Comparison of ENCODE assay signal across 24 cellular contexts in genomic region chr19:554817-555216, GRCh38. TPM values are rescaled to one million over a fixed set of nuclear protein-coding genes. Genes with fewer than 3 reads are reported as not detected.
DNase-seq lines count a peak whose midpoint lies in the region; ATAC-seq, FAIRE-seq and TF ChIP-seq lines count a peak whose summit lies in the region.
"Had no signal": no experiment of that assay in that cellular context is flagged by ENCODE, and none has a peak within 500 bp of the region (broad histone marks: within the 10 kb centered on the region; RNA-seq: fewer than 3 reads in every experiment).

No MANE protein-coding gene starts in this region.

- FAIRE-seq in kidney (lab: Jason Lieb, UNC): no peak
- FAIRE-seq: GM12878, H54, HTR-8/SVneo had no signal

- no peak overlapping the region for H3K4me3 ChIP-seq in kidney (ENCODE audit: low read length in 2 of 2)
- H3K4me3 ChIP-seq: GM12878, GM23248 had no signal

- H3K27ac Mint-ChIP-seq in T-helper 17 cell: peak overlapping the region; percentile 9
- no peak overlapping the region for H3K27ac Mint-ChIP-seq in chondrocyte (ENCODE audit: unreplicated experiment)
- H3K27ac Mint-ChIP-seq: CD4-positive, CD25-positive, alpha-beta regulatory T cell; CD8-positive, alpha-beta memory T cell; IgD-negative memory B cell had no signal

- TF ChIP-seq CTCF in chondrocyte (IDR thresholded peaks at IDR 0.05): no peak
- no peak for TF ChIP-seq CTCF in kidney (IDR thresholded peaks at IDR 0.05; ENCODE audit: borderline replicate concordance, extremely low read depth, insufficient read depth)

- ATAC-seq in T-helper 17 cell (no peak), HG03025 (IDR thresholded peaks at IDR 0.05; ENCODE audit: low FRiP score, unreplicated experiment) (no peak), GM21737 (IDR thresholded peaks at IDR 0.05; ENCODE audit: unreplicated experiment) (no peak)
- ATAC-seq: GM12878 had no signal

- H3K4me3 Mint-ChIP-seq in T-helper 17 cell (no peak overlapping the region), chondrocyte (ENCODE audit: unreplicated experiment) (no peak overlapping the region)
- H3K4me3 Mint-ChIP-seq: CD4-positive, CD25-positive, alpha-beta regulatory T cell; CD8-positive, alpha-beta memory T cell had no signal

- H3K4me1 Mint-ChIP-seq in T-helper 17 cell: peaks cover 4% of the 10 kb centered on the region
- H3K4me1 Mint-ChIP-seq in chondrocyte (ENCODE audit: low read depth): peaks cover 10% of the 10 kb centered on the region
- H3K4me1 Mint-ChIP-seq: CD4-positive, CD25-positive, alpha-beta regulatory T cell; IgD-negative memory B cell had no signal

- no peaks in the 10 kb centered on the region for H3K27me3 Mint-ChIP-seq in T-helper 17 cell
- no peaks in the 10 kb centered on the region for H3K27me3 Mint-ChIP-seq in chondrocyte (ENCODE audit: low read depth)
- H3K27me3 Mint-ChIP-seq: CD4-positive, CD25-positive, alpha-beta regulatory T cell; CD8-positive, alpha-beta memory T cell had no signal

- no peaks in the 10 kb centered on the region for H3K9me3 Mint-ChIP-seq in chondrocyte (ENCODE audit: low read depth)
- H3K9me3 Mint-ChIP-seq: CD4-positive, CD25-positive, alpha-beta regulatory T cell; CD8-positive, alpha-beta memory T cell; IgD-negative memory B cell had no signal

- no peak overlapping the region for H3K9ac ChIP-seq in kidney (ENCODE audit: low read length in 2 of 2)
- H3K9ac ChIP-seq: GM23248 had no signal

- H3K36me3 ChIP-seq in kidney (ENCODE audit: control insufficient read depth in 1 of 2, insufficient read depth in 2 of 2, low read length in 2 of 2): no peaks in the 10 kb centered on the region
- H3K36me3 ChIP-seq: BE2C had no signal

- no peaks in the 10 kb centered on the region for H3K9me3 ChIP-seq in T-helper 17 cell (ENCODE audit: control insufficient read depth, low read length, poor library complexity, severe bottlenecking)
- no peaks in the 10 kb centered on the region for H3K9me3 ChIP-seq in kidney (ENCODE audit: control insufficient read depth in 1 of 2, low read length in 2 of 2)
- H3K9me3 ChIP-seq: BE2C had no signal

- intact Hi-C loops in kidney (cut with DNase I): no loop called here

- no peak for DNase-seq in T-helper 17 cell
- peak; percentile 58 for DNase-seq in chondrocyte (ENCODE audit: low spot score)
- peak; percentile 48 for DNase-seq in kidney
- no peak for DNase-seq in cerebellar nuclear complex (lab: John Stamatoyannopoulos, UW)
- DNase-seq: ACHN; BE2C; C1 segment of cervical spinal cord; CD4-positive, CD25-positive, alpha-beta regulatory T cell; COR-L47; DMS 273 treated with DMSO at 0.1 percent for 48 hours; DMS53; DND-41; EL; GM23248; HCEC 1CT; KG1 had no signal

- H3K27ac ChIP-seq in kidney (ENCODE audit: low read depth in 2 of 2, low read length in 2 of 2): no peak overlapping the region
- H3K27ac ChIP-seq: GM23248 had no signal

- H3K4me1 ChIP-seq in kidney (ENCODE audit: control insufficient read depth in 1 of 2, insufficient read depth in 1 of 2, low read depth in 1 of 2, low read length in 2 of 2): peaks cover 0 to 2% of the 10 kb centered on the region in 2 donors
- H3K4me1 ChIP-seq: BE2C had no signal

- no peaks in the 10 kb centered on the region for H3K36me3 Mint-ChIP-seq in T-helper 17 cell (ENCODE audit: low read depth)
- H3K36me3 Mint-ChIP-seq in chondrocyte (ENCODE audit: low read depth): no peaks in the 10 kb centered on the region
- H3K36me3 Mint-ChIP-seq: CD4-positive, CD25-positive, alpha-beta regulatory T cell; IgD-negative memory B cell had no signal

RNA-seq across cellular contexts. Expression of gene GZMM, which starts 11.0 kb away (rescaled TPM):
- 10 to 100 TPM; 43.8 to 45.6 TPM for total RNA-seq in T-helper 17 cell
- not detected in 3 replicates for total RNA-seq in chondrocyte
- total RNA-seq in kidney: 2.8 TPM
- polyA plus RNA-seq in kidney (ENCODE audit: insufficient read depth, low read depth, low replicate concordance): not detected
- total RNA-seq: A172, GM23248 had no signal
- polyA plus RNA-seq: GM23248 had no signal

RNA-seq across cellular contexts. Expression of gene BSG, which starts 17.6 kb away (rescaled TPM):
- total RNA-seq in T-helper 17 cell: 100 to 1,000 TPM; 152 to 165 TPM
- 440 to 503 TPM (median 452 TPM) in 3 replicates for total RNA-seq in chondrocyte
- total RNA-seq in kidney: 554 TPM
- polyA plus RNA-seq in kidney (ENCODE audit: insufficient read depth, low read depth, low replicate concordance): 984 TPM

RNA-seq across cellular contexts. Expression of gene CDC34, which starts 23.3 kb away (rescaled TPM):
- total RNA-seq in T-helper 17 cell: 10 to 100 TPM; 36.2 to 42.0 TPM
- 41.4 to 71.1 TPM (median 66.9 TPM) in 3 replicates for total RNA-seq in chondrocyte
- total RNA-seq in kidney: 33.8 TPM
- polyA plus RNA-seq in kidney (ENCODE audit: insufficient read depth, low read depth, low replicate concordance): 72.3 TPM

RNA-seq across cellular contexts. Expression of gene HCN2, which starts 34.9 kb away (rescaled TPM):
- total RNA-seq in T-helper 17 cell: 1 to 10 TPM; 1.1 to 3.0 TPM
- 6.2 to 6.8 TPM (median 6.7 TPM) in 3 replicates for total RNA-seq in chondrocyte
- 0.31 TPM for total RNA-seq in kidney
- polyA plus RNA-seq in kidney (ENCODE audit: insufficient read depth, low read depth, low replicate concordance): 1.3 TPM
- polyA plus RNA-seq: CD4-positive, CD25-positive, alpha-beta regulatory T cell; CD8-positive, alpha-beta memory T cell; IgD-negative memory B cell had no signal

RNA-seq across cellular contexts. Expression of gene TPGS1, which starts 47.5 kb away (rescaled TPM):
- total RNA-seq in T-helper 17 cell (10 to 100 TPM; 24.3 to 24.8 TPM), chondrocyte (18.3 to 22.6 TPM (median 21.3 TPM) in 3 replicates), kidney (23.1 TPM)
- 17.9 TPM for polyA plus RNA-seq in kidney (ENCODE audit: insufficient read depth, low read depth, low replicate concordance)

Comparison
In these comparisons a context has a peak if more than half of its experiments do, and no peak if none do; other contexts are left out.
1. DNase-seq: peak in chondrocyte (single experiment) and kidney (single experiment); none in T-helper 17 cell (0 of 3) and cerebellar nuclear complex (0 of 2).
2. RNA of gene GZMM, which starts 11.0 kb away (total RNA-seq): 43.8 to 45.6 TPM in T-helper 17 cell; 2.8 TPM in kidney (single experiment) and not detected in chondrocyte; every median in the first group is over 10 times any median in the second.